ENCODE assay signal across 10 cellular contexts in the genomic region with DNA sequence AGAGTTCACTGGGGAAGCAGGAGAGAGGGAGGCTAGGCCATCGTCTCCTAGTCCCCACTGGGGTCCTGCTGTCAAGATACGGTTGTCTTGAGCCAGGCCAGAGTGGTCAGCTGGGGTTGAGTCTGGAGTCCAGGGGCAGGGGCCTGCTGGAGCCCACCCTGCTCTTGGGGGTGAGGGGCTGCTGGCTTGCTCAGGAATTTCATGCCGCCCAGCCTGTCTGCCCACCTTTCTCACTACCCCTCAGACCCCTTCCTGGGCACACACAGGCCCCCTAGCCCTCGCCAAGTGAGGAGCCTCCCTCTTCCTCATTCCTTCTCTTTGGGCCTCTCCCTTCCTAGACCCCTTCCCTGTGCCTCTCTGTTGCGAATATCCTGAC.
DNase-seq lines count a peak whose midpoint lies in the region; ATAC-seq and TF ChIP-seq lines count a peak whose summit lies in the region.
"Had no signal": no experiment of that assay in that cellular context is flagged by ENCODE, and none has a peak within 500 bp of the region (broad histone marks: within the 10 kb centered on the region; RNA-seq: fewer than 3 reads in every experiment).

No MANE protein-coding gene starts in this region.

- no peak overlapping the region for H3K9ac ChIP-seq in rectal smooth muscle tissue (ENCODE audit: low read length)

- H3K36me3 ChIP-seq in GM06990 (ENCODE audit: control insufficient read depth, insufficient read depth, low read length): peaks cover 19% of the 10 kb centered on the region
- no peaks in the 10 kb centered on the region for H3K36me3 ChIP-seq in rectal smooth muscle tissue (ENCODE audit: control insufficient read depth, insufficient read depth, low read length)

- no peaks in the 10 kb centered on the region for H3K27me3 ChIP-seq in GM06990 (replicated peaks; ENCODE audit: control insufficient read depth, insufficient read depth, low read length)
- no peaks in the 10 kb centered on the region for H3K27me3 ChIP-seq in rectal smooth muscle tissue (ENCODE audit: control insufficient read depth, insufficient read depth, low read length)

- CTCF ChIA-PET in RWPE1 (lab: Yijun Ruan, JAX): interaction anchor here (0.5 kb wide), 1 partner anchor 237 kb away, joined by 3 read pairs; no protein-coding TSS in a partner anchor

- ATAC-seq in GM21529 (IDR thresholded peaks at IDR 0.05; ENCODE audit: unreplicated experiment): no peak

- DNase-seq in GM06990 (ENCODE audit: extremely low read depth, insufficient read length) (no peak), RWPE1 (ENCODE audit: low spot score) (no peak), epithelial cell of esophagus (ENCODE audit: low read depth) (no peak), NCI-H2196 treated with DMSO at 0.1 percent for 48 hours (lab: John Stamatoyannopoulos, UW; ENCODE audit: unreplicated experiment) (no peak), NCI-H2107 treated with DMSO at 0.1 percent for 48 hours (lab: John Stamatoyannopoulos, UW; ENCODE audit: unreplicated experiment) (no peak)
- DNase-seq in stimulated activated CD4-positive, alpha-beta T cell treated with anti-CD3 and anti-CD28 coated beads, Interleukin-15, amount 100 ng/mL, for 24 hours: no peak
- DNase-seq: effector CD4-positive, alpha-beta T cell; stimulated activated CD4-positive, alpha-beta T cell treated with anti-CD3 and anti-CD28 coated beads, Interleukin-4, amount 100 ng/mL, for 4 hours had no signal

- POLR2A ChIA-PET in RWPE1 (lab: Yijun Ruan, JAX; ENCODE audit: low non-redundant PET): no interaction called here

- TF ChIP-seq CTCF in GM06990 (IDR thresholded peaks at IDR 0.05; ENCODE audit: insufficient read depth, low read length, poor library complexity, severe bottlenecking) (no peak), RWPE1 (conservative IDR thresholded peaks at IDR 0.05; ENCODE audit: low read depth) (no peak), epithelial cell of esophagus (IDR thresholded peaks at IDR 0.05; ENCODE audit: insufficient read depth, low read depth, low read length, missing control alignments) (no peak)

- H3K27ac ChIP-seq in RWPE1: peak overlapping the region; percentile 100
- H3K27ac ChIP-seq in rectal smooth muscle tissue (ENCODE audit: low read depth, low read length): peak overlapping the region; percentile 93

- H3K4me1 ChIP-seq in rectal smooth muscle tissue (ENCODE audit: control insufficient read depth, insufficient read depth, low read length): peaks cover 58% of the 10 kb centered on the region

- peak overlapping the region; percentile 93 for H3K4me3 ChIP-seq in GM06990 (replicated peaks; ENCODE audit: low read depth, low read length)
- H3K4me3 ChIP-seq in epithelial cell of esophagus (ENCODE audit: low read length): peak overlapping the region; percentile 92
- peak overlapping the region; percentile 87 for H3K4me3 ChIP-seq in rectal smooth muscle tissue (ENCODE audit: low read length)
